ENCODE assay signal across 10 cellular contexts in genomic region chr6:71190809-71191208, GRCh38.
DNase-seq lines count a peak whose midpoint lies in the region; FAIRE-seq and TF ChIP-seq lines count a peak whose summit lies in the region.
"Had no signal": no experiment of that assay in that cellular context is flagged by ENCODE, and none has a peak within 500 bp of the region (broad histone marks: within the 10 kb centered on the region; RNA-seq: fewer than 3 reads in every experiment).

No MANE protein-coding gene starts in this region.

- TF ChIP-seq POLR2A in thyroid gland (IDR thresholded peaks at IDR 0.05) = no peak

- no peak overlapping the region for H4K91ac ChIP-seq in mesenchymal stem cell (ENCODE audit: low read length)

- H3K9me3 ChIP-seq in mesenchymal stem cell (ENCODE audit: control insufficient read depth, low read length) = no peaks in the 10 kb centered on the region
- H3K9me3 ChIP-seq in thyroid gland = no peaks in the 10 kb centered on the region

- intact Hi-C loops in thyroid gland (cut with DNase I) = no loop called here

- CTCF ChIA-PET in HEK293T (lab: Yijun Ruan, JAX) = interaction anchor here (0.7 to 1.2 kb wide), 6 partner anchors 11 to 159 kb away, joined by 3 to 4 read pairs (median 3); no protein-coding TSS in a partner anchor

- H3K27me3 ChIP-seq in mesenchymal stem cell (ENCODE audit: control insufficient read depth in 1 of 2, insufficient read depth in 1 of 2, low read length in 2 of 2) (no peaks in the 10 kb centered on the region), thyroid gland (no peaks in the 10 kb centered on the region)

- no peak overlapping the region for H2BK12ac ChIP-seq in mesenchymal stem cell (ENCODE audit: low read length in 2 of 2)

- no peak overlapping the region for H2BK15ac ChIP-seq in mesenchymal stem cell (ENCODE audit: low read depth, poor library complexity, severe bottlenecking)

- POLR2A ChIA-PET in HEK293T (lab: Yijun Ruan, JAX) = interaction anchor here (0.6 to 1.8 kb wide), 2 partner anchors 10 to 97 kb away, joined by 3 to 6 read pairs; partner anchors contain the start of gene OGFRL1

- TF ChIP-seq CTCF in D721Med (IDR thresholded peaks at IDR 0.05; ENCODE audit: insufficient read depth, missing control alignments) = peak; percentile 41
- peak; percentile 7 for TF ChIP-seq CTCF in astrocyte of the spinal cord (IDR thresholded peaks at IDR 0.05; ENCODE audit: low read depth, low read length)
- peak in 3 of 6 experiments; percentile 25 to 32 (median 31) for TF ChIP-seq CTCF in thyroid gland (IDR thresholded peaks at IDR 0.05)

- H3K36me3 ChIP-seq in mesenchymal stem cell (ENCODE audit: control insufficient read depth in 1 of 2, insufficient read depth in 2 of 2, low read depth in 1 of 2, low read length in 2 of 2) = no peaks in the 10 kb centered on the region
- no peaks in the 10 kb centered on the region for H3K36me3 ChIP-seq in thyroid gland

- no peaks in the 10 kb centered on the region for H3K79me1 ChIP-seq in mesenchymal stem cell (replicated peaks; ENCODE audit: low read length, poor library complexity, severe bottlenecking)

- no peak overlapping the region for H3K4me2 ChIP-seq in mesenchymal stem cell (ENCODE audit: low read length, poor library complexity, severe bottlenecking)

- H2BK120ac ChIP-seq in mesenchymal stem cell (ENCODE audit: low read depth, low read length) = no peak overlapping the region

- H2AK5ac ChIP-seq in mesenchymal stem cell (ENCODE audit: low read length, severe bottlenecking) = no peak overlapping the region

- in situ Hi-C loops in astrocyte of the spinal cord (cut with HindIII; ENCODE audit: low sequenced_read_pairs) = no loop called here

- no peak overlapping the region for H3K14ac ChIP-seq in mesenchymal stem cell (ENCODE audit: low read length in 2 of 2)

- H3K18ac ChIP-seq in mesenchymal stem cell (ENCODE audit: low read depth in 1 of 2, low read length in 2 of 2) = no peak overlapping the region

- no peaks in the 10 kb centered on the region for H3K4me1 ChIP-seq in mesenchymal stem cell (ENCODE audit: control insufficient read depth, insufficient read depth, low read depth, low read length)
- no peaks in the 10 kb centered on the region for H3K4me1 ChIP-seq in thyroid gland

- FAIRE-seq in D721Med (lab: Jason Lieb, UNC) = no peak

- no peak overlapping the region for H3K23ac ChIP-seq in mesenchymal stem cell (ENCODE audit: low read length in 2 of 2)

- H3K9ac ChIP-seq in mesenchymal stem cell (ENCODE audit: low read length) = peak overlapping the region; percentile 51

- no peak overlapping the region for H4K8ac ChIP-seq in mesenchymal stem cell (ENCODE audit: low read length)

- no peak overlapping the region for H2AFZ ChIP-seq in mesenchymal stem cell (ENCODE audit: low read depth, low read length)

- H3K27ac ChIP-seq in mesenchymal stem cell (ENCODE audit: low read length, poor library complexity, severe bottlenecking) (no peak overlapping the region), thyroid gland (no peak overlapping the region)

- peak overlapping the region; percentile 19 for H2BK5ac ChIP-seq in mesenchymal stem cell (ENCODE audit: low read depth, low read length, poor library complexity, severe bottlenecking)

- no peak overlapping the region for H3K4ac ChIP-seq in mesenchymal stem cell (ENCODE audit: low read depth in 1 of 2, low read length in 2 of 2)

- 29% methylated on average over 1 of the region's 3 CpGs for WGBS in mesenchymal stem cell
- 13 to 17% methylated on average over 3 of the region's 3 CpGs for WGBS in thyroid gland, 2 donors

- no peak overlapping the region for H3K4me3 ChIP-seq in astrocyte of the spinal cord (ENCODE audit: low read depth, low read length)
- H3K4me3 ChIP-seq in mesenchymal stem cell (ENCODE audit: insufficient read depth in 1 of 2, low read depth in 1 of 2, low read length in 2 of 2) = no peak overlapping the region
- no peak overlapping the region for H3K4me3 ChIP-seq in thyroid gland (replicated peaks in 1 of 3)

- DNase-seq in D721Med (ENCODE audit: insufficient read length, low spot score) = no peak
- DNase-seq in MV-4-11 (lab: John Stamatoyannopoulos, UW) = peak; percentile 21
- DNase-seq in astrocyte of the spinal cord (ENCODE audit: low read depth, low spot score) = peak; percentile 54
- peak; percentile 52 for DNase-seq in mesenchymal stem cell
- no peak for DNase-seq in SIG-M5 treated with dmso at 0.1 percent for 504 hours (lab: John Stamatoyannopoulos, UW; ENCODE audit: unreplicated experiment)
- no peak for DNase-seq in thyroid gland
- no peak for DNase-seq in HEK293T (ENCODE audit: extremely low spot score)
- DNase-seq in activated CD4-positive, CD25-positive, alpha-beta regulatory T cell treated with anti-CD3 and anti-CD28 coated beads, Interleukin-2, amount 50 U/mL, for 72 hours = no peak
- DNase-seq: activated CD4-positive, alpha-beta T cell treated with anti-CD3 and anti-CD28 coated beads, Interleukin-2, amount 10 ng/mL, durations not matched to agents 7 days and 5 days; mesendoderm had no signal

TF ChIP-seq in HEK293T, 16 proteins besides CTCF, POLR2A, EP300 and RAD21:
- TF ChIP-seq HDGF (IDR thresholded peaks at IDR 0.05; ENCODE audit: borderline replicate concordance) = no peak
- no peak for TF ChIP-seq TARDBP (IDR thresholded peaks at IDR 0.05)
- TF ChIP-seq CTBP1 (IDR thresholded peaks at IDR 0.05; ENCODE audit: borderline replicate concordance) = no peak
- no peak for TF ChIP-seq ARNT (IDR thresholded peaks at IDR 0.05)
- TF ChIP-seq SUZ12 (IDR thresholded peaks at IDR 0.05) = no peak
- TF ChIP-seq FOXK2 (IDR thresholded peaks at IDR 0.05) = no peak
- TF ChIP-seq ELF4 (IDR thresholded peaks at IDR 0.05) = no peak
- TF ChIP-seq NFRKB (IDR thresholded peaks at IDR 0.05) = no peak
- TF ChIP-seq ZNF384 (IDR thresholded peaks at IDR 0.05) = no peak
- TF ChIP-seq LEF1 (IDR thresholded peaks at IDR 0.05; ENCODE audit: borderline replicate concordance) = no peak
- TF ChIP-seq SP1 (IDR thresholded peaks at IDR 0.05) = no peak
- TF ChIP-seq PKNOX1 (IDR thresholded peaks at IDR 0.05) = no peak
- TF ChIP-seq FOXM1 (IDR thresholded peaks at IDR 0.05; ENCODE audit: borderline replicate concordance) = no peak
- no peak for TF ChIP-seq FOXA1 (IDR thresholded peaks at IDR 0.05)
- TF ChIP-seq L3MBTL2 (conservative IDR thresholded peaks at IDR 0.05) = no peak

Comparison
In these comparisons a context has a peak if more than half of its experiments do, and no peak if none do; other contexts are left out.
1. DNase-seq: peak in MV-4-11 (single experiment), astrocyte of the spinal cord (single experiment) and mesenchymal stem cell (single experiment); none in D721Med (single experiment), SIG-M5 treated with dmso at 0.1 percent for 504 hours (single experiment), thyroid gland (0 of 2), HEK293T (single experiment) and activated CD4-positive, CD25-positive, alpha-beta regulatory T cell treated with anti-CD3 and anti-CD28 coated beads, Interleukin-2, amount 50 U/mL, for 72 hours (single experiment).